ENCODE assay signal across 8 cellular contexts in the genomic region with DNA sequence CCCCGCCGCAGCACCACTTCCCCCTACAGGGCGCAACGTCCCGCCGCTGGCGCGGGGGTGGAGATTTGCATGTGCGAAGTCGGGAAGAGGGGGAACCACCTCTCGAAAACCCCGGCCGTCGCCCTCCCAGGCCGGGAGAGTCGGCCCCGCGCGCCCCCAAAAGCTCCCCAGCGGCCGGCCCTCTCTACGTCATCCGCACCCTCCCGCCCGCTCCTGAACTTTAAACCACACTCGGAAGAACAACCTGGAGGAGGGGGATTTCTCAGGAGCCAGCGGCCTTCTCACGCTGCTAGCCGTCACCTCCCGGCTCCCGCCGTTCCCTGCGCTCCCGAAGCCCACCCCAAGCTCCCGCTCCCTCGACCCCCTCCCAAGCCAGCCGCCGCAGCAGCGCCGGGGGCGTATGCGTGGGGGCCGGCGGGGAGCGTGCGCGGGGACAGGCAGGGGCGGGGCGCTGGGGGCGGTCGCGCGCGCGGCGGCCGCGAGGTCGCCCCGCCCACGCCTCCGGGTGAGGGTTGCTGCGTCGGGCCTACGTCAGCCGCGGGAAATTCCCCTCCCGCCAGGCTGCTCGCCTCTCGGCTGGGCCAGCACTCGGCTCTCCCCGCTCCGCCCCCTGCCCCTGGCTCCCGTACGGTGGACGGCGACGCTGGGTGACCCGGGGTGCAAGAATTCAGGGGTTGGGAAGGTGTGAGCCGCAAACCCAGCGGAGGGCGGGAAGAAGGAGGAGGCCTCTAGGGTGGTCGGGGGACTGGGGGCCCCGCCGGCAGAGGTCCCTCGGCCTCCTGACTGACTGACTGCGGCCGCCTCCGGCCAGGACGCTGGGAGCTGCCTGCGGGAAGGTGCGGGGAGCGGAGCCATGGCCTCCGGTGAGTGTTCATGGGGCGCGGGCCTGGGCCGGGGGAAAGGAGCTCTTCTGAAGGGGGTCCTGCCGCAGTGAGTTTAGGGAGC. TPM values are rescaled to one million over a fixed set of nuclear protein-coding genes. Genes with fewer than 3 reads are reported as not detected.
A peak's percentile ranks its signal among the peaks of the same experiment; 100 is the strongest.
DNase-seq lines count a peak whose midpoint lies in the region; ATAC-seq and TF ChIP-seq lines count a peak whose summit lies in the region.

A gene (plus strand): TSS at position 587 of the 945 bp plus-strand sequence. CDS start 267 bp downstream, at position 854.

- DNase-seq in ELR (ENCODE audit: low read depth) (peak; percentile 93), GM23338 (ENCODE audit: low spot score) (peak; percentile 95), Kasumi-1 (lab: John Stamatoyannopoulos, UW) (peak; percentile 77 to 86), RWPE2 (ENCODE audit: low spot score) (peak; percentile 87), fibroblast of the conjunctiva (ENCODE audit: low read depth) (peak; percentile 67), nephron progenitor cell (peak; percentile 94)
- DNase-seq in activated effector memory CD4-positive, alpha-beta T cell treated with Interleukin-2 at 50 U/mL for 16 hours: peak; percentile 81

- H3K36me3 Mint-ChIP-seq in GM23338 (ENCODE audit: low read depth): no peaks in the 10 kb centered on the region
- H3K36me3 Mint-ChIP-seq in nephron progenitor cell (ENCODE audit: low read depth): no peaks in the 10 kb centered on the region
- H3K36me3 Mint-ChIP-seq in stimulated activated naive CD8-positive, alpha-beta T cell treated with anti-CD3 and anti-CD28 coated beads, Interleukin-15, Interleukin-2, amounts not matched to agents 100 ng/mL and 50 ng/mL, for 24 hours (ENCODE audit: low read depth): peaks cover 40% of the 10 kb centered on the region

- peak within 1 kb of the TSS; percentile 94 for H3K4me3 Mint-ChIP-seq in GM23338
- peak within 1 kb of the TSS; percentile 95 for H3K4me3 Mint-ChIP-seq in nephron progenitor cell
- peak within 1 kb of the TSS; percentile 97 for H3K4me3 Mint-ChIP-seq in stimulated activated naive CD8-positive, alpha-beta T cell treated with anti-CD3 and anti-CD28 coated beads, Interleukin-15, Interleukin-2, amounts not matched to agents 100 ng/mL and 50 ng/mL, for 24 hours

- H3K9me3 ChIP-seq in RWPE2 (ENCODE audit: severe bottlenecking): no peaks in the 10 kb centered on the region

- H4K20me1 ChIP-seq in GM23338 (replicated peaks; ENCODE audit: insufficient read depth): no peaks in the 10 kb centered on the region; the same call in 1 of the 2 replicates

- H3K9me3 Mint-ChIP-seq in GM23338 (no peaks in the 10 kb centered on the region), nephron progenitor cell (no peaks in the 10 kb centered on the region)
- no peaks in the 10 kb centered on the region for H3K9me3 Mint-ChIP-seq in stimulated activated naive CD8-positive, alpha-beta T cell treated with anti-CD3 and anti-CD28 coated beads, Interleukin-15, Interleukin-2, amounts not matched to agents 100 ng/mL and 50 ng/mL, for 24 hours

- H3K4me1 ChIP-seq in GM23338 (ENCODE audit: insufficient read depth) (peaks cover 31% of the 10 kb centered on the region), RWPE2 (ENCODE audit: insufficient read depth, poor library complexity, severe bottlenecking) (peaks cover 20% of the 10 kb centered on the region)

- H3K4me1 Mint-ChIP-seq in GM23338 (peaks cover 25% of the 10 kb centered on the region), nephron progenitor cell (peaks cover 47% of the 10 kb centered on the region)
- H3K4me1 Mint-ChIP-seq in stimulated activated naive CD8-positive, alpha-beta T cell treated with anti-CD3 and anti-CD28 coated beads, Interleukin-15, Interleukin-2, amounts not matched to agents 100 ng/mL and 50 ng/mL, for 24 hours (ENCODE audit: low read depth): peaks cover 31% of the 10 kb centered on the region

- peak; percentile 87 for ATAC-seq in GM23338
- peak; percentile 84 for ATAC-seq in RWPE2 (ENCODE audit: low read depth)

- H3K27me3 Mint-ChIP-seq in GM23338 (ENCODE audit: insufficient read depth, low read depth, poor library complexity) (peaks cover 12% of the 10 kb centered on the region), nephron progenitor cell (ENCODE audit: low read depth, poor library complexity) (peaks cover 2% of the 10 kb centered on the region)
- no peaks in the 10 kb centered on the region for H3K27me3 Mint-ChIP-seq in stimulated activated naive CD8-positive, alpha-beta T cell treated with anti-CD3 and anti-CD28 coated beads, Interleukin-15, Interleukin-2, amounts not matched to agents 100 ng/mL and 50 ng/mL, for 24 hours

- no peaks in the 10 kb centered on the region for H3F3A ChIP-seq in GM23338 (replicated peaks; ENCODE audit: low read depth)

- H3K36me3 ChIP-seq in GM23338 (ENCODE audit: insufficient read depth) (no peaks in the 10 kb centered on the region), RWPE2 (ENCODE audit: low read depth) (no peaks in the 10 kb centered on the region)

- H3K79me2 ChIP-seq in GM23338 (replicated peaks; ENCODE audit: insufficient read depth): peaks cover 4% of the 10 kb centered on the region; the same call in 1 of the 2 replicates

- peak within 1 kb of the TSS; percentile 88 for H2AFZ ChIP-seq in GM23338

- no peaks in the 10 kb centered on the region for H3K9me2 ChIP-seq in GM23338 (ENCODE audit: insufficient read depth)

- H3K27ac ChIP-seq in GM23338 (ENCODE audit: low read depth) (peak within 1 kb of the TSS; percentile 91), RWPE2 (ENCODE audit: poor library complexity, severe bottlenecking) (peak within 1 kb of the TSS; percentile 76)

- H3K4me2 ChIP-seq in GM23338: peak within 1 kb of the TSS; percentile 92

- H3K27me3 ChIP-seq in GM23338 (ENCODE audit: insufficient read depth): peaks cover 31% of the 10 kb centered on the region
- H3K27me3 ChIP-seq in RWPE2 (ENCODE audit: insufficient read depth, poor library complexity, severe bottlenecking): no peaks in the 10 kb centered on the region

- peak within 1 kb of the TSS; percentile 81 for H3K4me3 ChIP-seq in GM23338
- H3K4me3 ChIP-seq in RWPE2 (ENCODE audit: severe bottlenecking): peak within 1 kb of the TSS; percentile 82

- H3K27ac Mint-ChIP-seq in GM23338 (peak within 1 kb of the TSS; percentile 90), nephron progenitor cell (peak within 1 kb of the TSS; percentile 99)
- peak within 1 kb of the TSS; percentile 92 for H3K27ac Mint-ChIP-seq in stimulated activated naive CD8-positive, alpha-beta T cell treated with anti-CD3 and anti-CD28 coated beads, Interleukin-15, Interleukin-2, amounts not matched to agents 100 ng/mL and 50 ng/mL, for 24 hours

- peak in 1 of 2 experiments; percentile 12; a peak in 1 of 4 replicates for TF ChIP-seq CTCF in GM23338 (conservative IDR thresholded peaks at IDR 0.05; ENCODE audit: low read depth in 2 of 2)
- TF ChIP-seq CTCF in RWPE2 (IDR thresholded peaks at IDR 0.05; ENCODE audit: poor library complexity, severe bottlenecking): no peak
- TF ChIP-seq CTCF in nephron progenitor cell (IDR thresholded peaks at IDR 0.05): no peak

TF ChIP-seq in GM23338, 12 proteins besides CTCF, POLR2A, EP300 and RAD21:
- TF ChIP-seq, protein P1, sequence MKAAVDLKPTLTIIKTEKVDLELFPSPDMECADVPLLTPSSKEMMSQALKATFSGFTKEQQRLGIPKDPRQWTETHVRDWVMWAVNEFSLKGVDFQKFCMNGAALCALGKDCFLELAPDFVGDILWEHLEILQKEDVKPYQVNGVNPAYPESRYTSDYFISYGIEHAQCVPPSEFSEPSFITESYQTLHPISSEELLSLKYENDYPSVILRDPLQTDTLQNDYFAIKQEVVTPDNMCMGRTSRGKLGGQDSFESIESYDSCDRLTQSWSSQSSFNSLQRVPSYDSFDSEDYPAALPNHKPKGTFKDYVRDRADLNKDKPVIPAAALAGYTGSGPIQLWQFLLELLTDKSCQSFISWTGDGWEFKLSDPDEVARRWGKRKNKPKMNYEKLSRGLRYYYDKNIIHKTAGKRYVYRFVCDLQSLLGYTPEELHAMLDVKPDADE (IDR thresholded peaks at IDR 0.05): no peak
- peak; percentile 88 for TF ChIP-seq CREB1 (CRISPR knock-in tag; IDR thresholded peaks at IDR 0.05; ENCODE audit: low read depth)
- TF ChIP-seq POLR2AphosphoS5 (IDR thresholded peaks at IDR 0.05; ENCODE audit: low read depth): peak; percentile 76
- TF ChIP-seq, protein P2, sequence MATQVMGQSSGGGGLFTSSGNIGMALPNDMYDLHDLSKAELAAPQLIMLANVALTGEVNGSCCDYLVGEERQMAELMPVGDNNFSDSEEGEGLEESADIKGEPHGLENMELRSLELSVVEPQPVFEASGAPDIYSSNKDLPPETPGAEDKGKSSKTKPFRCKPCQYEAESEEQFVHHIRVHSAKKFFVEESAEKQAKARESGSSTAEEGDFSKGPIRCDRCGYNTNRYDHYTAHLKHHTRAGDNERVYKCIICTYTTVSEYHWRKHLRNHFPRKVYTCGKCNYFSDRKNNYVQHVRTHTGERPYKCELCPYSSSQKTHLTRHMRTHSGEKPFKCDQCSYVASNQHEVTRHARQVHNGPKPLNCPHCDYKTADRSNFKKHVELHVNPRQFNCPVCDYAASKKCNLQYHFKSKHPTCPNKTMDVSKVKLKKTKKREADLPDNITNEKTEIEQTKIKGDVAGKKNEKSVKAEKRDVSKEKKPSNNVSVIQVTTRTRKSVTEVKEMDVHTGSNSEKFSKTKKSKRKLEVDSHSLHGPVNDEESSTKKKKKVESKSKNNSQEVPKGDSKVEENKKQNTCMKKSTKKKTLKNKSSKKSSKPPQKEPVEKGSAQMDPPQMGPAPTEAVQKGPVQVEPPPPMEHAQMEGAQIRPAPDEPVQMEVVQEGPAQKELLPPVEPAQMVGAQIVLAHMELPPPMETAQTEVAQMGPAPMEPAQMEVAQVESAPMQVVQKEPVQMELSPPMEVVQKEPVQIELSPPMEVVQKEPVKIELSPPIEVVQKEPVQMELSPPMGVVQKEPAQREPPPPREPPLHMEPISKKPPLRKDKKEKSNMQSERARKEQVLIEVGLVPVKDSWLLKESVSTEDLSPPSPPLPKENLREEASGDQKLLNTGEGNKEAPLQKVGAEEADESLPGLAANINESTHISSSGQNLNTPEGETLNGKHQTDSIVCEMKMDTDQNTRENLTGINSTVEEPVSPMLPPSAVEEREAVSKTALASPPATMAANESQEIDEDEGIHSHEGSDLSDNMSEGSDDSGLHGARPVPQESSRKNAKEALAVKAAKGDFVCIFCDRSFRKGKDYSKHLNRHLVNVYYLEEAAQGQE (IDR thresholded peaks at IDR 0.05; ENCODE audit: unreplicated experiment): no peak

RNA-seq across cellular contexts. Expression of the gene that starts here (rescaled TPM):
- total RNA-seq in GM23338 (2014; rRNA removed; shearing (Covaris generic)): 6.1 and 8.0 TPM in 2 replicates
- 3.3 and 4.1 TPM in 2 replicates for polyA plus RNA-seq in GM23338 (2016; fragmentation: Nextera tagmentation; extraction: Ambion mirVana)

Comparison
In these comparisons a context has a peak if more than half of its experiments do, and no peak if none do; other contexts are left out.
1. Peak in every context shown above with its lines: DNase-seq, ATAC-seq, H3K4me3 ChIP-seq and H3K27ac ChIP-seq.